8 cellular contexts compared by ENCODE assay signal in genomic region chr12:131511391-131511802, GRCh38.
DNase-seq lines count a peak whose midpoint lies in the region; ATAC-seq and TF ChIP-seq lines count a peak whose summit lies in the region.

No MANE protein-coding gene starts in this region.

- H3K9ac ChIP-seq in DND-41 (ENCODE audit: low read depth, low read length): no peak overlapping the region

- H3K27me3 ChIP-seq in DND-41 (ENCODE audit: insufficient read depth, low read length, poor library complexity) (no peaks in the 10 kb centered on the region), vagina (no peaks in the 10 kb centered on the region)

- no peak for TF ChIP-seq POLR2A in vagina (IDR thresholded peaks at IDR 0.05)

- no peaks in the 10 kb centered on the region for H3K9me3 ChIP-seq in DND-41 (ENCODE audit: insufficient read depth, low read length, severe bottlenecking)
- no peaks in the 10 kb centered on the region for H3K9me3 ChIP-seq in vagina

- TF ChIP-seq CTCF in DND-41 (IDR thresholded peaks at IDR 0.05; ENCODE audit: borderline replicate concordance, extremely low read depth, low read length, poor library complexity, severe bottlenecking): no peak
- TF ChIP-seq CTCF in epithelial cell of esophagus (IDR thresholded peaks at IDR 0.05; ENCODE audit: insufficient read depth, low read depth, low read length, missing control alignments): no peak
- TF ChIP-seq CTCF in vagina (IDR thresholded peaks at IDR 0.05): no peak

- intact Hi-C loops in vagina (cut with DNase I): no loop called here

- H3K4me1 ChIP-seq in DND-41 (ENCODE audit: insufficient read depth, low read length): no peaks in the 10 kb centered on the region
- H3K4me1 ChIP-seq in vagina: no peaks in the 10 kb centered on the region

- no peak overlapping the region for H3K4me3 ChIP-seq in DND-41 (ENCODE audit: low read depth in 1 of 2, low read length in 2 of 2)
- H3K4me3 ChIP-seq in epithelial cell of esophagus (ENCODE audit: low read length): no peak overlapping the region
- H3K4me3 ChIP-seq in vagina: no peak overlapping the region

- peak; percentile 90 for ATAC-seq in DND-41 (ENCODE audit: insufficient read depth, low read depth)
- ATAC-seq in GM19468 (IDR thresholded peaks at IDR 0.05; ENCODE audit: extremely low read depth, unreplicated experiment): peak; percentile 87
- peak; percentile 92 for ATAC-seq in HG03521 (IDR thresholded peaks at IDR 0.05; ENCODE audit: unreplicated experiment)
- peak; percentile 91 to 97 for ATAC-seq in activated CD4-positive, CD25-positive, alpha-beta regulatory T cell treated with anti-CD3 and anti-CD28 coated beads, Interleukin-2, amount 50 U/mL, for 24 hours

- no peaks in the 10 kb centered on the region for H3K36me3 ChIP-seq in DND-41 (ENCODE audit: insufficient read depth, low read length)
- H3K36me3 ChIP-seq in vagina: no peaks in the 10 kb centered on the region

- DNase-seq in DND-41 (peak; percentile 35), epithelial cell of esophagus (ENCODE audit: low read depth) (peak; percentile 36), NCI-H1048 (lab: John Stamatoyannopoulos, UW) (no peak), vagina (ENCODE audit: extremely low spot score in 2 of 2) (no peak)
- peak; percentile 23 to 44 (median 34) for DNase-seq in stimulated activated CD4-positive, alpha-beta T cell treated with anti-CD3 and anti-CD28 coated beads, TNF-alpha, amount 100 ng/mL, for 4 hours (ENCODE audit: low read depth in 3 of 3)

- H3K4me2 ChIP-seq in DND-41 (ENCODE audit: insufficient read depth, low read length): no peak overlapping the region

- no peaks in the 10 kb centered on the region for H3K79me2 ChIP-seq in DND-41 (ENCODE audit: insufficient read depth, low read length)

- H2AFZ ChIP-seq in DND-41 (ENCODE audit: low read depth, low read length): no peak overlapping the region

- H3K27ac ChIP-seq in DND-41 (ENCODE audit: low read length): no peak overlapping the region
- no peak overlapping the region for H3K27ac ChIP-seq in vagina

- no peaks in the 10 kb centered on the region for H4K20me1 ChIP-seq in DND-41 (ENCODE audit: insufficient read depth, low read length)

Comparison
In these comparisons a context has a peak if more than half of its experiments do, and no peak if none do; other contexts are left out.
1. DNase-seq: peak in DND-41 (single experiment), epithelial cell of esophagus (single experiment) and stimulated activated CD4-positive, alpha-beta T cell treated with anti-CD3 and anti-CD28 coated beads, TNF-alpha, amount 100 ng/mL, for 4 hours (3 of 3); none in NCI-H1048 (single experiment) and vagina (0 of 2).
2. Peak in every context shown above with its lines, with median percentiles within 50 percentile points of each other: ATAC-seq.